ENCODE assay signal across 8 cellular contexts in genomic region chr19:42217522-42218442, GRCh38. TPM values are rescaled to one million over a fixed set of nuclear protein-coding genes. Genes with fewer than 3 reads are reported as not detected.
A peak's percentile ranks its signal among the peaks of the same experiment; 100 is the strongest.
DNase-seq lines count a peak whose midpoint lies in the region; ATAC-seq and TF ChIP-seq lines count a peak whose summit lies in the region.

TSS of gene DEDD2 (minus strand) at chr19:42217677. CDS start at chr19:42217007, 670 bp downstream.

- TF ChIP-seq CTCF in omental fat pad (IDR thresholded peaks at IDR 0.05): no peak
- peak in 1 of 3 experiments; percentile 39 for TF ChIP-seq CTCF in testis (IDR thresholded peaks at IDR 0.05)

- H3K27ac Mint-ChIP-seq in activated naive CD4-positive, alpha-beta T cell treated with anti-CD3 and anti-CD28 coated beads, Interleukin-2, amount 50 U/mL, for 24 hours: peak within 1 kb of the TSS; percentile 94

- no peaks in the 10 kb centered on the region for H3K27me3 ChIP-seq in testis

- H3K4me3 ChIP-seq in testis: peak within 1 kb of the TSS; percentile 74 to 92

- DNase-seq in GM04503 (ENCODE audit: low read depth): peak; percentile 86
- DNase-seq in NCI-H1092 (lab: John Stamatoyannopoulos, UW): peak; percentile 85
- DNase-seq in globus pallidus (ENCODE audit: low spot score): peak; percentile 93
- peak; percentile 91 for DNase-seq in omental fat pad (ENCODE audit: low spot score)
- peak; percentile 96 for DNase-seq in testis

- H3K9me3 ChIP-seq in testis: no peaks in the 10 kb centered on the region

- intact Hi-C loops in testis (cut with DNase I; ENCODE audit: low total_unique reads): no loop called here

- H3K27me3 Mint-ChIP-seq in activated naive CD4-positive, alpha-beta T cell treated with anti-CD3 and anti-CD28 coated beads, Interleukin-2, amount 50 U/mL, for 24 hours: no peaks in the 10 kb centered on the region

- H3K27ac ChIP-seq in testis: peak within 1 kb of the TSS; percentile 90 to 97

- peaks cover 68% of the 10 kb centered on the region for H3K4me1 Mint-ChIP-seq in activated naive CD4-positive, alpha-beta T cell treated with anti-CD3 and anti-CD28 coated beads, Interleukin-2, amount 50 U/mL, for 24 hours

- peak; percentile 61 for ATAC-seq in HG02588 (IDR thresholded peaks at IDR 0.05; ENCODE audit: unreplicated experiment)
- peak; percentile 72 for ATAC-seq in SK-N-SH treated with all-trans-retinoic acid at 6 μM for 48 hours
- peak; percentile 89 for ATAC-seq in omental fat pad (ENCODE audit: low FRiP score)

- H3K36me3 ChIP-seq in testis (ENCODE audit: low read depth, missing control alignments): no peaks in the 10 kb centered on the region

- peak; percentile 59 for TF ChIP-seq POLR2A in testis (IDR thresholded peaks at IDR 0.05)

- peaks cover 31% of the 10 kb centered on the region for H3K4me1 ChIP-seq in testis

- H3K4me3 Mint-ChIP-seq in activated naive CD4-positive, alpha-beta T cell treated with anti-CD3 and anti-CD28 coated beads, Interleukin-2, amount 50 U/mL, for 24 hours: peak within 1 kb of the TSS; percentile 86

- H3K36me3 Mint-ChIP-seq in activated naive CD4-positive, alpha-beta T cell treated with anti-CD3 and anti-CD28 coated beads, Interleukin-2, amount 50 U/mL, for 24 hours: peaks cover 11% of the 10 kb centered on the region

- WGBS in testis, 2 donors: 10 to 25% methylated on average over 27 to 56 of the region's 56 CpGs

- H3K9me3 Mint-ChIP-seq in activated naive CD4-positive, alpha-beta T cell treated with anti-CD3 and anti-CD28 coated beads, Interleukin-2, amount 50 U/mL, for 24 hours: no peaks in the 10 kb centered on the region

TF ChIP-seq in SK-N-SH treated with all-trans-retinoic acid at 6 μM for 48 hours, 23 proteins besides CTCF, POLR2A, EP300 and RAD21:
- TF ChIP-seq CSRNP3 (CRISPR knock-in tag; IDR thresholded peaks at IDR 0.05) (no peak), POU6F1 (CRISPR knock-in tag; IDR thresholded peaks at IDR 0.05; ENCODE audit: borderline replicate concordance, low read depth) (no peak), ZC3H10 (CRISPR knock-in tag; IDR thresholded peaks at IDR 0.05) (no peak), TCF4 (CRISPR knock-in tag; IDR thresholded peaks at IDR 0.05; ENCODE audit: borderline replicate concordance) (no peak), ZNF70 (CRISPR knock-in tag; IDR thresholded peaks at IDR 0.05) (no peak), RARB (CRISPR knock-in tag; IDR thresholded peaks at IDR 0.05) (no peak), CSDC2 (CRISPR knock-in tag; IDR thresholded peaks at IDR 0.05) (no peak), OSR1 (CRISPR knock-in tag; IDR thresholded peaks at IDR 0.05) (no peak), CREB5 (CRISPR knock-in tag; IDR thresholded peaks at IDR 0.05; ENCODE audit: low read depth) (no peak), ISL1 (CRISPR knock-in tag; IDR thresholded peaks at IDR 0.05) (no peak)

RNA-seq across cellular contexts. Expression of gene DEDD2, which starts in this region (rescaled TPM):
- total RNA-seq in omental fat pad (10 to 100 TPM; 22.0 to 59.3 (median 29.9) TPM), testis (10 to 100 TPM; 54.4 to 80.0 TPM)
- polyA plus RNA-seq in testis (ENCODE audit: insufficient read depth, low read depth, low replicate concordance): 40.7 TPM

Comparison
In these comparisons a context has a peak if more than half of its experiments do, and no peak if none do; other contexts are left out.
1. Peak in every context shown above with its lines: DNase-seq, ATAC-seq, H3K4me3 ChIP-seq and H3K27ac ChIP-seq.